In genomic region chr3:8579101-8579500, GRCh38 we compare ENCODE assay signal across 9 cellular contexts.
DNase-seq lines count a peak whose midpoint lies in the region; ATAC-seq and TF ChIP-seq lines count a peak whose summit lies in the region.
"Had no signal": no experiment of that assay in that cellular context is flagged by ENCODE, and none has a peak within 500 bp of the region (broad histone marks: within the 10 kb centered on the region; RNA-seq: fewer than 3 reads in every experiment).

No MANE protein-coding gene starts in this region.

- no peak for TF ChIP-seq POLR2A in gastrocnemius medialis (IDR thresholded peaks at IDR 0.05)

- peak; percentile 19 for DNase-seq in KG1 (lab: John Stamatoyannopoulos, UW)
- DNase-seq in gastrocnemius medialis = no peak
- no peak for DNase-seq in pons (ENCODE audit: low spot score)
- no peak for DNase-seq in NCI-H2171 treated with DMSO at 0.1 percent for 48 hours (lab: John Stamatoyannopoulos, UW)
- DNase-seq in coronary artery (ENCODE audit: low spot score) = no peak
- no peak for DNase-seq in NCI-H1436 treated with DMSO at 0.1 percent for 48 hours (lab: John Stamatoyannopoulos, UW)
- DNase-seq: T1000 had no signal

- H3K4me3 ChIP-seq in gastrocnemius medialis = no peak overlapping the region
- no peak overlapping the region for H3K4me3 ChIP-seq in coronary artery

- intact Hi-C loops in gastrocnemius medialis (cut with DNase I; ENCODE audit: low total_unique reads) = no loop called here

- H3K9me3 ChIP-seq in gastrocnemius medialis = no peaks in the 10 kb centered on the region

- H3K27ac ChIP-seq in gastrocnemius medialis (peak overlapping the region; percentile 57 to 93 (median 63)), coronary artery (no peak overlapping the region)

- ATAC-seq in GM19043 (IDR thresholded peaks at IDR 0.05; ENCODE audit: low read depth, unreplicated experiment) (peak; percentile 97), HG02763 (IDR thresholded peaks at IDR 0.05; ENCODE audit: unreplicated experiment) (peak; percentile 96), gastrocnemius medialis (peak in 1 of 2 donors; percentile 42)

- no peak for TF ChIP-seq CTCF in gastrocnemius medialis (IDR thresholded peaks at IDR 0.05 in 4 of 5, conservative IDR thresholded peaks at IDR 0.05 in 1 of 5)
- TF ChIP-seq CTCF in coronary artery (IDR thresholded peaks at IDR 0.05) = no peak

- H3K27me3 ChIP-seq in gastrocnemius medialis = no peaks in the 10 kb centered on the region

- H3K4me1 ChIP-seq in gastrocnemius medialis = peaks cover 23 to 36% of the 10 kb centered on the region in 2 donors

- H3K36me3 ChIP-seq in gastrocnemius medialis = peaks cover 0 to 5% of the 10 kb centered on the region in 2 donors

- in situ Hi-C loops in gastrocnemius medialis (cut with MboI; ENCODE audit: low sequenced_read_pairs in 4 of 4) = no loop called here

Comparison
In these comparisons a context has a peak if more than half of its experiments do, and no peak if none do; other contexts are left out.
1. H3K27ac ChIP-seq: peak in gastrocnemius medialis (4 of 4); none in coronary artery (0 of 2).